In genomic region chr6:166152660-166153059, GRCh38 we compare ENCODE assay signal across 19 cellular contexts.
DNase-seq lines count a peak whose midpoint lies in the region; ATAC-seq lines count a peak whose summit lies in the region.
"Had no signal": no experiment of that assay in that cellular context is flagged by ENCODE, and none has a peak within 500 bp of the region (broad histone marks: within the 10 kb centered on the region; RNA-seq: fewer than 3 reads in every experiment).

No MANE protein-coding gene starts in this region.

- no peaks in the 10 kb centered on the region for H3K4me1 ChIP-seq in HAP-1
- H3K4me1 ChIP-seq: BE2C had no signal

- H3K4me3 ChIP-seq in HAP-1: no peak overlapping the region

- no peaks in the 10 kb centered on the region for H3K27me3 ChIP-seq in HAP-1 (ENCODE audit: low read depth)
- H3K27me3 ChIP-seq: BE2C had no signal

- peak; percentile 61 for DNase-seq in DMS153 (lab: John Stamatoyannopoulos, UW)
- peak; percentile 65 for DNase-seq in DMS153 treated with DMSO at 0.1 percent for 48 hours (lab: John Stamatoyannopoulos, UW; ENCODE audit: unreplicated experiment)
- DNase-seq in NCI-H2081 treated with DMSO at 0.1 percent for 48 hours (lab: John Stamatoyannopoulos, UW): peak; percentile 45
- peak; percentile 86 for DNase-seq in NCI-H748 treated with DMSO at 0.1 percent for 48 hours (lab: John Stamatoyannopoulos, UW)
- no peak for DNase-seq in HAP-1 (ENCODE audit: low spot score in 2 of 2)
- no peak for DNase-seq in SW 1271 (lab: John Stamatoyannopoulos, UW)
- DNase-seq: ACHN; BE2C; C1 segment of cervical spinal cord; CD4-positive, CD25-positive, alpha-beta regulatory T cell; CD8-positive, alpha-beta memory T cell; COR-L47; DMS 273 treated with DMSO at 0.1 percent for 48 hours; DMS79; GDM1; GOT3; H7 had no signal

- H3K9me3 ChIP-seq in HAP-1: no peaks in the 10 kb centered on the region
- H3K9me3 ChIP-seq: BE2C had no signal

- H3K36me3 ChIP-seq in HAP-1 (replicated peaks): no peaks in the 10 kb centered on the region
- H3K36me3 ChIP-seq: BE2C had no signal

- ATAC-seq in GM21825 (IDR thresholded peaks at IDR 0.05; ENCODE audit: unreplicated experiment) (no peak), HG03025 (IDR thresholded peaks at IDR 0.05; ENCODE audit: low FRiP score, unreplicated experiment) (no peak)

- in situ Hi-C loops in HAP-1 (cut with MboI; ENCODE audit: low sequenced_read_pairs): loop anchor here (25.0 kb wide), 1 partner anchor 260 kb away; no protein-coding TSS in a partner anchor

Comparison
In these comparisons a context has a peak if more than half of its experiments do, and no peak if none do; other contexts are left out.
1. DNase-seq: peak in DMS153 (single experiment), DMS153 treated with DMSO at 0.1 percent for 48 hours (single experiment), NCI-H2081 treated with DMSO at 0.1 percent for 48 hours (single experiment) and NCI-H748 treated with DMSO at 0.1 percent for 48 hours (single experiment); none in HAP-1 (0 of 2) and SW 1271 (0 of 2).